In the genomic region with DNA sequence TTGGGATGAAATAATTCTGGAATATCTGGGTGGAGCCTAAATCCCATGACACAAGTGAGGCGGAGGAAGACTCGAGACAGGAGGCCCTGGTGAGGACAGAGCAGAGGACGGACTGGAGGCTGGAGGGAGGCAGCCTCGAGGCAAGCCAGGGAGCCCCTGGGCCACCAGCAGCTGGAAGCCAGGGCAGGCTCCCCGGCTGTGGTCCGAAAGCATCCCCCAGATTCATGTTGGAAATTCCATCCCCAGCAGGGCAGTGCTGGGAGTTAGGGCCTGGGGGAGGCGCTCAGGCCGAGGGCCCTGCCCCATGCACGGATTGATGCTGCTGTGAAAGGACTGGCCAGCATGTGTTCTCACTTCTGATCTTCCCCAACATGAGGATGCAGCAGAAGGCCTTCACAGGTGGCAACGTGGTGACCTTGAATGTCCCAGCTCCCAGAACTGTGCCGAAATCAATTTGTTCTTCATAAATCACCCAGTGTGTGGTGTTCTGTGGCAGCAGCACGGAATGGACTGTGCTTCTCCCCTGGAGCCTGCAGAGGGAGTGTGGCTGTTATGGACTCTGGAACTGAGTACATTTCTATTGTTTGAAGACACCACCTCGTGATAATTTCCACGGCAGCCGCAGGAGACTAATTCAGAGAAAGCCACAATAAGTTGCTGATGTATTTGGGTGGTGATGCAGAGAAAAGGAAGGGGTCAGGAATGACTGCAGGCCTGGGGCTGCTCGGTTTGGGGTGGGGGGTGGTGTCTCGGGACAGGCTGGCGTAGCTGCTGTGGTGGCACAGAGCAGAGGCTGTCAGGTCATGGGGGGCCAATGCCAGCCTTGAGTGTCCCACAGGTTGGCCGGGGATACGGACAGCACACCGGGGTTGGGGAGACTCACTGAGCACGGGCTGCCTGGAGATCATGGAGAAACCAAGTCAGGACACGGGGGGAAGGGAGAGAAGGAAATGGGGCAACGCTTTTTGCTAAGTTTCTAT, we compare ENCODE assay signal across 1 cellular context.
TF ChIP-seq lines count a peak whose summit lies in the region.

No MANE protein-coding gene starts in this region.

TF ChIP-seq in H1, 55 proteins besides CTCF, POLR2A, EP300 and RAD21 (continued from another document):
- TF ChIP-seq, protein P1, sequence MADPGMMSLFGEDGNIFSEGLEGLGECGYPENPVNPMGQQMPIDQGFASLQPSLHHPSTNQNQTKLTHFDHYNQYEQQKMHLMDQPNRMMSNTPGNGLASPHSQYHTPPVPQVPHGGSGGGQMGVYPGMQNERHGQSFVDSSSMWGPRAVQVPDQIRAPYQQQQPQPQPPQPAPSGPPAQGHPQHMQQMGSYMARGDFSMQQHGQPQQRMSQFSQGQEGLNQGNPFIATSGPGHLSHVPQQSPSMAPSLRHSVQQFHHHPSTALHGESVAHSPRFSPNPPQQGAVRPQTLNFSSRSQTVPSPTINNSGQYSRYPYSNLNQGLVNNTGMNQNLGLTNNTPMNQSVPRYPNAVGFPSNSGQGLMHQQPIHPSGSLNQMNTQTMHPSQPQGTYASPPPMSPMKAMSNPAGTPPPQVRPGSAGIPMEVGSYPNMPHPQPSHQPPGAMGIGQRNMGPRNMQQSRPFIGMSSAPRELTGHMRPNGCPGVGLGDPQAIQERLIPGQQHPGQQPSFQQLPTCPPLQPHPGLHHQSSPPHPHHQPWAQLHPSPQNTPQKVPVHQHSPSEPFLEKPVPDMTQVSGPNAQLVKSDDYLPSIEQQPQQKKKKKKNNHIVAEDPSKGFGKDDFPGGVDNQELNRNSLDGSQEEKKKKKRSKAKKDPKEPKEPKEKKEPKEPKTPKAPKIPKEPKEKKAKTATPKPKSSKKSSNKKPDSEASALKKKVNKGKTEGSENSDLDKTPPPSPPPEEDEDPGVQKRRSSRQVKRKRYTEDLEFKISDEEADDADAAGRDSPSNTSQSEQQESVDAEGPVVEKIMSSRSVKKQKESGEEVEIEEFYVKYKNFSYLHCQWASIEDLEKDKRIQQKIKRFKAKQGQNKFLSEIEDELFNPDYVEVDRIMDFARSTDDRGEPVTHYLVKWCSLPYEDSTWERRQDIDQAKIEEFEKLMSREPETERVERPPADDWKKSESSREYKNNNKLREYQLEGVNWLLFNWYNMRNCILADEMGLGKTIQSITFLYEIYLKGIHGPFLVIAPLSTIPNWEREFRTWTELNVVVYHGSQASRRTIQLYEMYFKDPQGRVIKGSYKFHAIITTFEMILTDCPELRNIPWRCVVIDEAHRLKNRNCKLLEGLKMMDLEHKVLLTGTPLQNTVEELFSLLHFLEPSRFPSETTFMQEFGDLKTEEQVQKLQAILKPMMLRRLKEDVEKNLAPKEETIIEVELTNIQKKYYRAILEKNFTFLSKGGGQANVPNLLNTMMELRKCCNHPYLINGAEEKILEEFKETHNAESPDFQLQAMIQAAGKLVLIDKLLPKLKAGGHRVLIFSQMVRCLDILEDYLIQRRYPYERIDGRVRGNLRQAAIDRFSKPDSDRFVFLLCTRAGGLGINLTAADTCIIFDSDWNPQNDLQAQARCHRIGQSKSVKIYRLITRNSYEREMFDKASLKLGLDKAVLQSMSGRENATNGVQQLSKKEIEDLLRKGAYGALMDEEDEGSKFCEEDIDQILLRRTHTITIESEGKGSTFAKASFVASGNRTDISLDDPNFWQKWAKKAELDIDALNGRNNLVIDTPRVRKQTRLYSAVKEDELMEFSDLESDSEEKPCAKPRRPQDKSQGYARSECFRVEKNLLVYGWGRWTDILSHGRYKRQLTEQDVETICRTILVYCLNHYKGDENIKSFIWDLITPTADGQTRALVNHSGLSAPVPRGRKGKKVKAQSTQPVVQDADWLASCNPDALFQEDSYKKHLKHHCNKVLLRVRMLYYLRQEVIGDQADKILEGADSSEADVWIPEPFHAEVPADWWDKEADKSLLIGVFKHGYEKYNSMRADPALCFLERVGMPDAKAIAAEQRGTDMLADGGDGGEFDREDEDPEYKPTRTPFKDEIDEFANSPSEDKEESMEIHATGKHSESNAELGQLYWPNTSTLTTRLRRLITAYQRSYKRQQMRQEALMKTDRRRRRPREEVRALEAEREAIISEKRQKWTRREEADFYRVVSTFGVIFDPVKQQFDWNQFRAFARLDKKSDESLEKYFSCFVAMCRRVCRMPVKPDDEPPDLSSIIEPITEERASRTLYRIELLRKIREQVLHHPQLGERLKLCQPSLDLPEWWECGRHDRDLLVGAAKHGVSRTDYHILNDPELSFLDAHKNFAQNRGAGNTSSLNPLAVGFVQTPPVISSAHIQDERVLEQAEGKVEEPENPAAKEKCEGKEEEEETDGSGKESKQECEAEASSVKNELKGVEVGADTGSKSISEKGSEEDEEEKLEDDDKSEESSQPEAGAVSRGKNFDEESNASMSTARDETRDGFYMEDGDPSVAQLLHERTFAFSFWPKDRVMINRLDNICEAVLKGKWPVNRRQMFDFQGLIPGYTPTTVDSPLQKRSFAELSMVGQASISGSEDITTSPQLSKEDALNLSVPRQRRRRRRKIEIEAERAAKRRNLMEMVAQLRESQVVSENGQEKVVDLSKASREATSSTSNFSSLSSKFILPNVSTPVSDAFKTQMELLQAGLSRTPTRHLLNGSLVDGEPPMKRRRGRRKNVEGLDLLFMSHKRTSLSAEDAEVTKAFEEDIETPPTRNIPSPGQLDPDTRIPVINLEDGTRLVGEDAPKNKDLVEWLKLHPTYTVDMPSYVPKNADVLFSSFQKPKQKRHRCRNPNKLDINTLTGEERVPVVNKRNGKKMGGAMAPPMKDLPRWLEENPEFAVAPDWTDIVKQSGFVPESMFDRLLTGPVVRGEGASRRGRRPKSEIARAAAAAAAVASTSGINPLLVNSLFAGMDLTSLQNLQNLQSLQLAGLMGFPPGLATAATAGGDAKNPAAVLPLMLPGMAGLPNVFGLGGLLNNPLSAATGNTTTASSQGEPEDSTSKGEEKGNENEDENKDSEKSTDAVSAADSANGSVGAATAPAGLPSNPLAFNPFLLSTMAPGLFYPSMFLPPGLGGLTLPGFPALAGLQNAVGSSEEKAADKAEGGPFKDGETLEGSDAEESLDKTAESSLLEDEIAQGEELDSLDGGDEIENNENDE (IDR thresholded peaks at IDR 0.05; ENCODE audit: insufficient replicate concordance, low read length) = no peak
- TF ChIP-seq CTBP2 (IDR thresholded peaks at IDR 0.05; ENCODE audit: borderline replicate concordance, insufficient read depth, insufficient read length, low read length) (no peak), TBP (IDR thresholded peaks at IDR 0.05; ENCODE audit: low read depth, low read length) (no peak)
